Comparison of ENCODE assay signal across 9 cellular contexts in genomic region chr6:15551798-15552197, GRCh38.
A peak's percentile ranks its signal among the peaks of the same experiment; 100 is the strongest.
DNase-seq lines count a peak whose midpoint lies in the region; ATAC-seq, FAIRE-seq and TF ChIP-seq lines count a peak whose summit lies in the region.
"Had no signal": no experiment of that assay in that cellular context is flagged by ENCODE, and none has a peak within 500 bp of the region (broad histone marks: within the 10 kb centered on the region; RNA-seq: fewer than 3 reads in every experiment).

No MANE protein-coding gene starts in this region.

- H3K4me1 ChIP-seq in endocrine pancreas (ENCODE audit: control insufficient read depth, insufficient read depth, low read length) = peaks cover 14% of the 10 kb centered on the region

- no peak for FAIRE-seq in H54 (lab: Jason Lieb, UNC)

- peak overlapping the region in 1 of 10 donors; percentile 6 for H3K4me3 Mint-ChIP-seq in naive thymus-derived CD8-positive, alpha-beta T cell
- no peak overlapping the region for H3K4me3 Mint-ChIP-seq in activated T-cell treated with anti-CD3 and anti-CD28 coated beads, Interleukin-2, amount 50 U/mL, for 24 hours

- H3K9me3 ChIP-seq in endocrine pancreas (ENCODE audit: control insufficient read depth, low read length) = no peaks in the 10 kb centered on the region

- DNase-seq in DMS53 treated with DMSO at 0.1 percent for 48 hours (lab: John Stamatoyannopoulos, UW; ENCODE audit: unreplicated experiment) = peak; percentile 76
- peak; percentile 77 for DNase-seq in NCI-H2029 treated with DMSO at 0.1 percent for 48 hours (lab: John Stamatoyannopoulos, UW)
- peak in 1 of 10 donors; percentile 11 for DNase-seq in naive thymus-derived CD8-positive, alpha-beta T cell
- no peak for DNase-seq in SW480 (ENCODE audit: low spot score)
- no peak for DNase-seq in H54 (ENCODE audit: insufficient read length, low spot score)
- no peak for DNase-seq in activated T-cell treated with anti-CD3 and anti-CD28 coated beads, Interleukin-2, amount 50 U/mL, for 24 hours
- DNase-seq: activated naive CD4-positive, alpha-beta T cell had no signal

- no peak for TF ChIP-seq POLR2A in H54 (IDR thresholded peaks at IDR 0.05; ENCODE audit: low read depth, low read length)

- POLR2A ChIA-PET in naive thymus-derived CD8-positive, alpha-beta T cell (lab: Charles Lee) = no interaction called here

- no peaks in the 10 kb centered on the region for H3K9me3 Mint-ChIP-seq in naive thymus-derived CD8-positive, alpha-beta T cell
- no peaks in the 10 kb centered on the region for H3K9me3 Mint-ChIP-seq in activated T-cell treated with anti-CD3 and anti-CD28 coated beads, Interleukin-2, amount 50 U/mL, for 24 hours

- H3K9ac ChIP-seq in endocrine pancreas (ENCODE audit: control insufficient read depth, insufficient read depth, low read length) = no peak overlapping the region

- H3K27me3 Mint-ChIP-seq in naive thymus-derived CD8-positive, alpha-beta T cell = no peaks in the 10 kb centered on the region
- no peaks in the 10 kb centered on the region for H3K27me3 Mint-ChIP-seq in activated T-cell treated with anti-CD3 and anti-CD28 coated beads, Interleukin-2, amount 50 U/mL, for 24 hours

- no peaks in the 10 kb centered on the region for H3K27me3 ChIP-seq in endocrine pancreas (ENCODE audit: control insufficient read depth, insufficient read depth, low read length)

- no peaks in the 10 kb centered on the region for H3K36me3 ChIP-seq in endocrine pancreas (ENCODE audit: control insufficient read depth, insufficient read depth, low read length)

- no peak for ATAC-seq in naive thymus-derived CD8-positive, alpha-beta T cell
- no peak for ATAC-seq in GM21515 (IDR thresholded peaks at IDR 0.05; ENCODE audit: unreplicated experiment)

- peaks cover 0 to under 1% (median 0%) of the 10 kb centered on the region in 3 donors for H3K36me3 Mint-ChIP-seq in naive thymus-derived CD8-positive, alpha-beta T cell
- H3K36me3 Mint-ChIP-seq in activated T-cell treated with anti-CD3 and anti-CD28 coated beads, Interleukin-2, amount 50 U/mL, for 24 hours (ENCODE audit: low read depth) = peaks cover 8% of the 10 kb centered on the region

- H3K27ac Mint-ChIP-seq in naive thymus-derived CD8-positive, alpha-beta T cell = peak overlapping the region in 6 of 10 donors; percentile 3 to 76 (median 50)
- H3K27ac Mint-ChIP-seq in activated T-cell treated with anti-CD3 and anti-CD28 coated beads, Interleukin-2, amount 50 U/mL, for 24 hours = no peak overlapping the region

- peaks cover 18 to 53% (median 49%) of the 10 kb centered on the region in 4 donors for H3K4me1 Mint-ChIP-seq in naive thymus-derived CD8-positive, alpha-beta T cell
- peaks cover 29% of the 10 kb centered on the region for H3K4me1 Mint-ChIP-seq in activated T-cell treated with anti-CD3 and anti-CD28 coated beads, Interleukin-2, amount 50 U/mL, for 24 hours (ENCODE audit: low read depth)

- H3K4me3 ChIP-seq in endocrine pancreas (ENCODE audit: control insufficient read depth, insufficient read depth, low read length) = peak overlapping the region; percentile 20

Comparison
In these comparisons a context has a peak if more than half of its experiments do, and no peak if none do; other contexts are left out.
1. DNase-seq: peak in DMS53 treated with DMSO at 0.1 percent for 48 hours (single experiment) and NCI-H2029 treated with DMSO at 0.1 percent for 48 hours (single experiment); none in SW480 (single experiment), H54 (single experiment) and activated T-cell treated with anti-CD3 and anti-CD28 coated beads, Interleukin-2, amount 50 U/mL, for 24 hours (single experiment).